9 cellular contexts compared by ENCODE assay signal in genomic region chr6:35624341-35625070, GRCh38.
DNase-seq lines count a peak whose midpoint lies in the region; ATAC-seq, FAIRE-seq and TF ChIP-seq lines count a peak whose summit lies in the region.
"Had no signal": no experiment of that assay in that cellular context is flagged by ENCODE, and none has a peak within 500 bp of the region (broad histone marks: within the 10 kb centered on the region; RNA-seq: fewer than 3 reads in every experiment).

No MANE protein-coding gene starts in this region.

- no peaks in the 10 kb centered on the region for H3K9me3 Mint-ChIP-seq in activated T-cell treated with anti-CD3 and anti-CD28 coated beads, Interleukin-2, amount 50 U/mL, for 24 hours
- no peaks in the 10 kb centered on the region for H3K9me3 Mint-ChIP-seq in stimulated activated naive CD8-positive, alpha-beta T cell treated with anti-CD3 and anti-CD28 coated beads, Interleukin-15, amount 100 ng/mL, for 72 hours
- H3K9me3 Mint-ChIP-seq: memory B cell had no signal

- no peak overlapping the region for H3K4me3 ChIP-seq in epithelial cell of proximal tubule (ENCODE audit: low read depth, low read length)

- POLR2A ChIA-PET in RWPE1 (lab: Yijun Ruan, JAX; ENCODE audit: low non-redundant PET), result no interaction called here

- peak overlapping the region; percentile 61 for H3K27ac ChIP-seq in RWPE1

- TF ChIP-seq CTCF in RWPE1 (conservative IDR thresholded peaks at IDR 0.05; ENCODE audit: low read depth) (no peak), epithelial cell of proximal tubule (conservative IDR thresholded peaks at IDR 0.05; ENCODE audit: low read depth, low read length) (peak; percentile 27)

- H3K4me3 Mint-ChIP-seq in activated T-cell treated with anti-CD3 and anti-CD28 coated beads, Interleukin-2, amount 50 U/mL, for 24 hours, result no peak overlapping the region
- H3K4me3 Mint-ChIP-seq in stimulated activated naive CD8-positive, alpha-beta T cell treated with anti-CD3 and anti-CD28 coated beads, Interleukin-15, amount 100 ng/mL, for 72 hours, result no peak overlapping the region
- H3K4me3 Mint-ChIP-seq: memory B cell had no signal

- peak; percentile 88 for ATAC-seq in stimulated activated naive CD8-positive, alpha-beta T cell treated with anti-CD3 and anti-CD28 coated beads, Interleukin-15, amount 100 ng/mL, for 72 hours

- no peak for TF ChIP-seq POLR2A in erythroblast (IDR thresholded peaks at IDR 0.05; ENCODE audit: low read length)

- H3K27ac Mint-ChIP-seq in activated T-cell treated with anti-CD3 and anti-CD28 coated beads, Interleukin-2, amount 50 U/mL, for 24 hours, result peak overlapping the region; percentile 66
- peak overlapping the region; percentile 87 to 94 for H3K27ac Mint-ChIP-seq in stimulated activated naive CD8-positive, alpha-beta T cell treated with anti-CD3 and anti-CD28 coated beads, Interleukin-15, amount 100 ng/mL, for 72 hours
- H3K27ac Mint-ChIP-seq: memory B cell had no signal

- H3K36me3 Mint-ChIP-seq in activated T-cell treated with anti-CD3 and anti-CD28 coated beads, Interleukin-2, amount 50 U/mL, for 24 hours (ENCODE audit: low read depth), result peaks cover 75% of the 10 kb centered on the region

- FAIRE-seq in urothelium cell line (lab: Jason Lieb, UNC), result no peak

- DNase-seq in activated T-cell treated with anti-CD3 and anti-CD28 coated beads, Interleukin-2, amount 50 U/mL, for 24 hours, result no peak
- DNase-seq in activated T-cell treated with anti-CD3 and anti-CD28 coated beads for 4 hours (no peak), RWPE1 (ENCODE audit: low spot score) (no peak), epithelial cell of proximal tubule (ENCODE audit: low read depth) (no peak), urothelium cell line (ENCODE audit: low spot score) (no peak), erythroblast (lab: John Stamatoyannopoulos, UW) (no peak), DMS114 treated with DMSO at 0.1 percent for 48 hours (lab: John Stamatoyannopoulos, UW; ENCODE audit: unreplicated experiment) (no peak)
- peak in 1 of 2 donors; percentile 25 for DNase-seq in stimulated activated naive CD8-positive, alpha-beta T cell treated with anti-CD3 and anti-CD28 coated beads, Interleukin-15, amount 100 ng/mL, for 72 hours

- no peaks in the 10 kb centered on the region for H3K27me3 Mint-ChIP-seq in activated T-cell treated with anti-CD3 and anti-CD28 coated beads, Interleukin-2, amount 50 U/mL, for 24 hours
- H3K27me3 Mint-ChIP-seq in stimulated activated naive CD8-positive, alpha-beta T cell treated with anti-CD3 and anti-CD28 coated beads, Interleukin-15, amount 100 ng/mL, for 72 hours, result no peaks in the 10 kb centered on the region
- H3K27me3 Mint-ChIP-seq: memory B cell had no signal

- CTCF ChIA-PET in RWPE1 (lab: Yijun Ruan, JAX), result interaction anchor here (0.6 to 1.3 kb wide), 7 partner anchors 40 to 126 kb away, joined by 3 to 5 read pairs (median 4); partner anchors contain the start of gene ARMC12

- H3K4me1 Mint-ChIP-seq in activated T-cell treated with anti-CD3 and anti-CD28 coated beads, Interleukin-2, amount 50 U/mL, for 24 hours (ENCODE audit: low read depth), result peaks cover 48% of the 10 kb centered on the region
- H3K4me1 Mint-ChIP-seq in stimulated activated naive CD8-positive, alpha-beta T cell treated with anti-CD3 and anti-CD28 coated beads, Interleukin-15, amount 100 ng/mL, for 72 hours, result peaks cover 30% of the 10 kb centered on the region
